18 cellular contexts compared by ENCODE assay signal in genomic region chr5:104024538-104024937, GRCh38.
"Had no signal": no experiment of that assay in that cellular context is flagged by ENCODE, and none has a peak within 500 bp of the region (broad histone marks: within the 10 kb centered on the region; RNA-seq: fewer than 3 reads in every experiment).

No MANE protein-coding gene starts in this region.

- DNase-seq: KBM-7, MV-4-11, NCI-H1048, NCI-H1105, NCI-H1417, NCI-H1436 treated with DMSO at 0.1 percent for 48 hours, NCI-H1694, NCI-H187 treated with DMSO at 0.1 percent for 48 hours, NCI-H2081, NCI-H2107, NCI-H2227 treated with DMSO at 0.1 percent for 48 hours, NCI-H524, NCI-H526 treated with DMSO at 0.1 percent for 48 hours, NCI-H774, SHP77, SK-N-SH, SW 1271 had no signal

- H3K9me3 ChIP-seq: SK-N-SH had no signal

- H3K9ac ChIP-seq: SK-N-SH had no signal

- H3K27ac ChIP-seq: RWPE1 had no signal

- H3K4me2 ChIP-seq: SK-N-SH had no signal
